16 cellular contexts compared by ENCODE assay signal in the genomic region with DNA sequence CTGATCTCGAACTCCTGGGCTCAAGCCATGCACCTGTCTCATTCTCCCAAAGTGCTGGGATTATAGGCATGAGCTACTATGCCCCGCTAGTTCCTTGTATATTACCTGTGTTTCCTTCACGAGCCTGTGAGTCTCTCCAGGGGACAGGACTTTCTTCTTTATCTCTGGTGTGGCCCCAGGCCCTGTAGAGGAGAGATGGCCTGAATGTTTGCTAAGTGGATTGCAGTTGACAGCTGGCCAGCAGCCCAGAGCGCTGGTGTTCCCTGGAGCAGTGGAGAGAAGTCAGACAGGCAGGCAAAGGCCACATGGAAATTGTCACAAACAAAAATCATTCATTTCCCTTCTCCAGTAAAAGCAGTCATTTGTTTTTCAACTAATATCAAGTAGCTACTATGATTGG. TPM values are rescaled to one million over a fixed set of nuclear protein-coding genes. Genes with fewer than 3 reads are reported as not detected.
DNase-seq lines count a peak whose midpoint lies in the region; ATAC-seq, FAIRE-seq and TF ChIP-seq lines count a peak whose summit lies in the region.
"Had no signal": no experiment of that assay in that cellular context is flagged by ENCODE, and none has a peak within 500 bp of the region (broad histone marks: within the 10 kb centered on the region; RNA-seq: fewer than 3 reads in every experiment).

No MANE protein-coding gene starts in this region.

- WGBS in pancreas, 2 donors, result 15 to 21% methylated on average over 4 of the region's 4 CpGs

- no peaks in the 10 kb centered on the region for H3K9me3 ChIP-seq in cardiac muscle cell (ENCODE audit: low read depth)
- no peaks in the 10 kb centered on the region for H3K9me3 ChIP-seq in pancreas
- H3K9me3 ChIP-seq: HAP-1 had no signal

- ATAC-seq in pancreas, result peak; percentile 92 to 98 (median 96)
- no peak for ATAC-seq in GM18867 (IDR thresholded peaks at IDR 0.05; ENCODE audit: unreplicated experiment)
- no peak for ATAC-seq in omental fat pad (ENCODE audit: low FRiP score)

- H3K27me3 ChIP-seq in cardiac muscle cell (no peaks in the 10 kb centered on the region), pancreas (no peaks in the 10 kb centered on the region)

- H3K36me3 ChIP-seq in cardiac muscle cell (peaks cover 30% of the 10 kb centered on the region), pancreas (peaks cover 0 to 12% (median 0%) of the 10 kb centered on the region in 3 donors)

- intact Hi-C loops in pancreas (cut with DNase I), result no loop called here

- no peak for FAIRE-seq in pancreas (lab: Jason Lieb, UNC)

- H3K4me1 ChIP-seq in cardiac muscle cell (ENCODE audit: low read depth), result peaks cover 37% of the 10 kb centered on the region
- H3K4me1 ChIP-seq in pancreas, result peaks cover 5 to 7% (median 5%) of the 10 kb centered on the region in 3 donors
- H3K4me1 ChIP-seq: HAP-1 had no signal

- no peak for TF ChIP-seq CTCF in cardiac muscle cell (IDR thresholded peaks at IDR 0.05; ENCODE audit: low read depth, low read length)
- no peak for TF ChIP-seq CTCF in pancreas (IDR thresholded peaks at IDR 0.05)
- no peak for TF ChIP-seq CTCF in omental fat pad (IDR thresholded peaks at IDR 0.05)

- DNase-seq in DMS79 (lab: John Stamatoyannopoulos, UW), result peak; percentile 22
- DNase-seq in NCI-H2029 treated with DMSO at 0.1 percent for 48 hours (lab: John Stamatoyannopoulos, UW), result peak; percentile 49
- peak in 1 of 2 donors; percentile 85 for DNase-seq in cardiac muscle cell (ENCODE audit: low read depth in 1 of 2, low spot score in 1 of 2)
- peak in 5 of 6 donors; percentile 58 to 78 (median 61) for DNase-seq in pancreas
- no peak for DNase-seq in activated CD8-positive, alpha-beta memory T cell treated with anti-CD3 and anti-CD28 coated beads for 24 hours
- DNase-seq in omental fat pad (ENCODE audit: low spot score), result no peak
- DNase-seq: effector memory CD4-positive, alpha-beta T cell; Kasumi-1; NCI-H446 treated with DMSO at 0.1 percent for 48 hours; PC-9; retina; stimulated activated CD4-positive, alpha-beta T cell treated with anti-CD3 and anti-CD28 coated beads, Interleukin-4, amount 100 ng/mL, for 4 hours; stimulated activated naive CD4-positive, alpha-beta T cell had no signal

- H3K4me3 ChIP-seq in cardiac muscle cell, result no peak overlapping the region
- no peak overlapping the region for H3K4me3 ChIP-seq in pancreas
- H3K4me3 ChIP-seq: HAP-1, PC-9 had no signal

- peak overlapping the region; percentile 20 for H3K27ac ChIP-seq in cardiac muscle cell
- H3K27ac ChIP-seq in pancreas, result no peak overlapping the region
- H3K27ac ChIP-seq: HL-60, PC-9 had no signal

RNA-seq across cellular contexts. Expression of a gene that starts 17.9 kb away (rescaled TPM):
- total RNA-seq in cardiac muscle cell (45.6 and 58.3 TPM in 2 replicates), pancreas (10 to 100 TPM in 3 of 6 donors, 1 to 10 TPM in 3; 7.4 to 16.5 (median 10.0) TPM), omental fat pad (100 to 1,000 TPM in 1 of 4 donors, 10 to 100 TPM in 3; 72.8 to 104 (median 89.1) TPM)
- polyA plus RNA-seq in cardiac muscle cell (47.0 and 56.6 TPM in 2 replicates), pancreas (1 to 10 TPM; 7.7 to 10.0 TPM)

Comparison
In these comparisons a context has a peak if more than half of its experiments do, and no peak if none do; other contexts are left out.
1. DNase-seq: peak in DMS79 (single experiment), NCI-H2029 treated with DMSO at 0.1 percent for 48 hours (single experiment) and pancreas (5 of 6); none in activated CD8-positive, alpha-beta memory T cell treated with anti-CD3 and anti-CD28 coated beads for 24 hours (single experiment) and omental fat pad (single experiment).
2. ATAC-seq: peak in pancreas (4 of 4); none in GM18867 (single experiment) and omental fat pad (single experiment).